Comparison of ENCODE assay signal across 1 cellular context in the genomic region with DNA sequence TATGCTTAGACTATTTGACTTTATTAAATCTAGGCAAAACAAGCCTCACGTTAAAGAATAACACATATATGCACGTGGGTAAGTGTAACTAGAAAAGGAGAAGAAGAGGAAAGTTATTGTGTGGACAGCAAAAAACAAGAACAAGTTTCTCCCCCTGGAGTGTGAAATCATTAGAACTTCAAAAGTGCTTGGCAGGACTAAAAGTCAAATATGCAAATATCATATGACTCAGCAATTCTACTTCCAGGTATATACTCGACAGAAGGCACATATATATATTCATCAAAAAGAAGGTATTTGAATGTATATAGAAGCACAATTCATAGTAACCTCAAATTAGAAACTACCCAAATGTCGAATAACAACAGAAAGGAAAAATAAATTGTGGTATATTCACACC.
TF ChIP-seq lines count a peak whose summit lies in the region.

No MANE protein-coding gene starts in this region.

TF ChIP-seq in H1, 55 proteins besides CTCF, POLR2A, EP300 and RAD21 (continued from another document):
- TF ChIP-seq BACH1 (IDR thresholded peaks at IDR 0.05; ENCODE audit: low read length), result peak; percentile 91
- no peak for TF ChIP-seq KDM1A (IDR thresholded peaks at IDR 0.05; ENCODE audit: borderline replicate concordance, low read length)
- TF ChIP-seq HDAC2 (IDR thresholded peaks at IDR 0.05; ENCODE audit: borderline replicate concordance in 1 of 2, low read depth in 2 of 2, low read length in 2 of 2), result no peak
- TF ChIP-seq, protein P1, sequence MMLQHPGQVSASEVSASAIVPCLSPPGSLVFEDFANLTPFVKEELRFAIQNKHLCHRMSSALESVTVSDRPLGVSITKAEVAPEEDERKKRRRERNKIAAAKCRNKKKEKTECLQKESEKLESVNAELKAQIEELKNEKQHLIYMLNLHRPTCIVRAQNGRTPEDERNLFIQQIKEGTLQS (IDR thresholded peaks at IDR 0.05; ENCODE audit: insufficient read depth, low read depth, low read length), result no peak
- no peak for TF ChIP-seq SIX5 (IDR thresholded peaks at IDR 0.05; ENCODE audit: low read depth, low read length)
- TF ChIP-seq HDAC6 (IDR thresholded peaks at IDR 0.05; ENCODE audit: low read depth, low read length), result no peak
- no peak for TF ChIP-seq RXRA (IDR thresholded peaks at IDR 0.05; ENCODE audit: insufficient read depth, low read depth, low read length)
- no peak for TF ChIP-seq RBBP5 (IDR thresholded peaks at IDR 0.05; ENCODE audit: borderline replicate concordance, low read depth, low read length)
- TF ChIP-seq CTBP2 (IDR thresholded peaks at IDR 0.05; ENCODE audit: borderline replicate concordance, insufficient read depth, insufficient read length, low read length), result no peak
- no peak for TF ChIP-seq SP2 (IDR thresholded peaks at IDR 0.05; ENCODE audit: low read length)
